17 cellular contexts compared by ENCODE assay signal in genomic region chr1:2377751-2378440, GRCh38.
"Had no signal": no experiment of that assay in that cellular context is flagged by ENCODE, and none has a peak within 500 bp of the region (broad histone marks: within the 10 kb centered on the region; RNA-seq: fewer than 3 reads in every experiment).

No MANE protein-coding gene starts in this region.

- ATAC-seq: activated CD4-positive, CD25-positive, alpha-beta regulatory T cell treated with anti-CD3 and anti-CD28 coated beads, Interleukin-2, amount 50 U/mL, for 24 hours; activated naive CD4-positive, alpha-beta T cell treated with anti-CD3 and anti-CD28 coated beads, Interleukin-2, amount 50 U/mL, for 72 hours; esophagus mucosa; gastrocnemius medialis; pancreas had no signal

- H3K4me1 ChIP-seq: pancreas had no signal

- H3K4me3 ChIP-seq: adrenal gland, gastrocnemius medialis, pancreas had no signal

- DNase-seq: activated CD4-positive, alpha-beta T cell treated with anti-CD3 and anti-CD28 coated beads, Interleukin-2, amount 50 U/mL, for 1 hour; activated gamma-delta T cell; effector CD8-positive, alpha-beta T cell; gastrocnemius medialis; immature natural killer cell; stimulated activated CD4-positive, alpha-beta T cell treated with anti-CD3 and anti-CD28 coated beads, Interleukin-12 subunit alpha, Interleukin-12 subunit beta, amount 100 ng/mL, for 4 hours; stimulated activated CD4-positive, alpha-beta T cell treated with anti-CD3 and anti-CD28 coated beads, Interleukin-1b, Interleukin-23, amount 100 ng/mL, for 48 hours; stimulated activated CD8-positive, alpha-beta memory T cell treated with anti-CD3 and anti-CD28 coated beads, Interleukin-4, amount 100 ng/mL, for 48 hours; stimulated activated naive CD4-positive, alpha-beta T cell; T-helper 9 cell had no signal

- H3K36me3 ChIP-seq: adrenal gland, gastrocnemius medialis, pancreas had no signal

- H3K27me3 ChIP-seq: adrenal gland, gastrocnemius medialis, pancreas had no signal

- H3K27ac ChIP-seq: adrenal gland, gastrocnemius medialis, pancreas had no signal

- H3K9me3 ChIP-seq: adrenal gland, gastrocnemius medialis, pancreas had no signal

- FAIRE-seq: bronchial epithelial cell, pancreas, urothelium cell line had no signal
